ENCODE assay signal across 8 cellular contexts in the genomic region with DNA sequence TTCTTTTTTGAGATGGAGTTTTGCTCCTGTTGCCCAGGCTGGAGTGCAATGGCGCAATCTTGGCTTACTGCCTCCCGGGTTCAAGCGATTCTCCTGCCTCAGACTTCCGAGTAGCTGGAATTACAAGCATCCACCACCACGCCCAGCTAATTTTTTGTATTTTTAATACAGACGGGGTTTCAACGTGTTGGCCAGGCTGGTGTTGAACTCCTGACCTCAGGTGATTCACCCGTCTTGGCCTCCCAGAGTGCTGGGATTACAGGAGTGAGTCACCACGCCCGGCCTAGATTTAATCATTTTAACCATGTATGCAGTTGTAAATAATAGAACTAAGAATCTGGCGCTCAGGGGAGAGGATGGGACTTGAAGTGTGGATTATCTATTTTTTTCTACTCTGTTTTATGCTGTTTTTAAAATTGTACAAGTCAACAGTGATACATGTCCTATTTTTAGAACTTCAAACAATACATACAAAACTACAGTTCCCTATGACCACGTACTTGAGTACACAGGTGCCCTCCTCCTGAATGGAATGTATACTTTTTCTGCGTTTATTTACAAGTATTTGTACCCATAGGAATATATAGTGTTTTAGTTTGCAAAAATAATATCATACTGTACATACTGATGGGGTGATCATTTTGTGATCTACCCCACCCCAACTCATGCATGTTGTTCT. TPM values are rescaled to one million over a fixed set of nuclear protein-coding genes. Genes with fewer than 3 reads are reported as not detected.
A peak's percentile ranks its signal among the peaks of the same experiment; 100 is the strongest.
DNase-seq lines count a peak whose midpoint lies in the region; ATAC-seq, FAIRE-seq and TF ChIP-seq lines count a peak whose summit lies in the region.

No MANE protein-coding gene starts in this region.

- no peaks in the 10 kb centered on the region for H3K9me1 ChIP-seq in endothelial cell of umbilical vein (replicated peaks; ENCODE audit: control insufficient read depth, extremely low read depth, insufficient read depth, low read length)

- peaks cover 25% of the 10 kb centered on the region for H3K36me3 Mint-ChIP-seq in GM23338 (ENCODE audit: low read depth)

- H3K4me3 ChIP-seq in GM23338 (no peak overlapping the region), RWPE2 (ENCODE audit: severe bottlenecking) (no peak overlapping the region), endothelial cell of umbilical vein (replicated peaks in 1 of 3; ENCODE audit: insufficient read depth in 1 of 3, low read depth in 1 of 3, low read length in 3 of 3) (no peak overlapping the region), gastrocnemius medialis (no peak overlapping the region)

- H3K27ac Mint-ChIP-seq in GM23338 = no peak overlapping the region

- H3K4me2 ChIP-seq in GM23338 (no peak overlapping the region), endothelial cell of umbilical vein (ENCODE audit: insufficient read depth, low read length) (peak overlapping the region; percentile 22)

- H2AFZ ChIP-seq in GM23338 (no peak overlapping the region), endothelial cell of umbilical vein (ENCODE audit: low read depth, low read length) (no peak overlapping the region)

- H3F3A ChIP-seq in GM23338 (replicated peaks; ENCODE audit: low read depth) = no peaks in the 10 kb centered on the region

- no peaks in the 10 kb centered on the region for H3K27me3 Mint-ChIP-seq in GM23338 (ENCODE audit: insufficient read depth, low read depth, poor library complexity)

- H3K9ac ChIP-seq in endothelial cell of umbilical vein (replicated peaks; ENCODE audit: extremely low read depth, insufficient read depth, low read length) = no peak overlapping the region

- H3K4me3 Mint-ChIP-seq in GM23338 = no peak overlapping the region

- TF ChIP-seq POLR2A in endothelial cell of umbilical vein (IDR thresholded peaks at IDR 0.05; ENCODE audit: low read depth, low read length) (no peak), gastrocnemius medialis (IDR thresholded peaks at IDR 0.05) (no peak), GM12891 (IDR thresholded peaks at IDR 0.05; ENCODE audit: low read depth, low read length) (no peak)

- ATAC-seq in GM23338 = no peak
- ATAC-seq in RWPE2 (ENCODE audit: low read depth) = peak; percentile 88
- peak; percentile 80 to 82 for ATAC-seq in gastrocnemius medialis

- peaks cover 22% of the 10 kb centered on the region for H3K4me1 Mint-ChIP-seq in GM23338

- dilution Hi-C loops in endothelial cell of umbilical vein (cut with MboI; ENCODE audit: extremely low pct_ligation_motif_present, low sequenced_read_pairs) = no loop called here

- CTCF ChIA-PET in endothelial cell of umbilical vein (lab: Charles Lee) = interaction anchor here (0.6 to 1.9 kb wide), 3 partner anchors 77 to 1593 kb away, joined by 3 to 10 read pairs (median 4); no protein-coding TSS in a partner anchor

- H4K20me1 ChIP-seq in GM23338 (replicated peaks; ENCODE audit: insufficient read depth) (peaks cover 28% of the 10 kb centered on the region), endothelial cell of umbilical vein (replicated peaks; ENCODE audit: control insufficient read depth, extremely low read depth, insufficient read depth, low read length) (peaks cover 5% of the 10 kb centered on the region)

- H3K79me2 ChIP-seq in GM23338 (replicated peaks; ENCODE audit: insufficient read depth) (peaks cover 90% of the 10 kb centered on the region), endothelial cell of umbilical vein (ENCODE audit: control insufficient read depth, insufficient read depth, low read length) (peaks cover 78% of the 10 kb centered on the region)

- intact Hi-C loops in endothelial cell of umbilical vein (cut with micrococcal nuclease) = loop anchor here (2.0 kb wide), 1 partner anchor 14 kb away; no protein-coding TSS in a partner anchor
- intact Hi-C loops in gastrocnemius medialis (cut with DNase I; ENCODE audit: low total_unique reads) = no loop called here

- no peaks in the 10 kb centered on the region for H3K9me3 ChIP-seq in RWPE2 (ENCODE audit: severe bottlenecking)
- no peaks in the 10 kb centered on the region for H3K9me3 ChIP-seq in endothelial cell of umbilical vein (replicated peaks; ENCODE audit: control insufficient read depth, insufficient read depth, low read length)
- H3K9me3 ChIP-seq in gastrocnemius medialis = no peaks in the 10 kb centered on the region

- H3K9me3 Mint-ChIP-seq in GM23338 = no peaks in the 10 kb centered on the region; the same call in 2 of the 3 replicates

- FAIRE-seq in endothelial cell of umbilical vein (lab: Jason Lieb, UNC) = peak; percentile 83
- FAIRE-seq in GM12891 (lab: Jason Lieb, UNC) = no peak

- no TSS peak for BruUV-seq in endothelial cell of umbilical vein (replicated peaks; lab: Mats Ljungman, UMichigan)

- H3K4me1 ChIP-seq in GM23338 (ENCODE audit: insufficient read depth) (peaks cover 7% of the 10 kb centered on the region), RWPE2 (ENCODE audit: insufficient read depth, poor library complexity, severe bottlenecking) (peaks cover 53% of the 10 kb centered on the region), endothelial cell of umbilical vein (ENCODE audit: control insufficient read depth, extremely low read depth, insufficient read depth, low read length) (peaks cover 31% of the 10 kb centered on the region), gastrocnemius medialis (peaks cover 30 to 32% of the 10 kb centered on the region in 2 donors)

- no peaks in the 10 kb centered on the region for H3K9me2 ChIP-seq in GM23338 (ENCODE audit: insufficient read depth)

- TF ChIP-seq CTCF in GM23338 (conservative IDR thresholded peaks at IDR 0.05; ENCODE audit: low read depth in 2 of 2) = no peak
- no peak for TF ChIP-seq CTCF in RWPE2 (IDR thresholded peaks at IDR 0.05; ENCODE audit: poor library complexity, severe bottlenecking)
- TF ChIP-seq CTCF in endothelial cell of umbilical vein (IDR thresholded peaks at IDR 0.05; ENCODE audit: extremely low read depth in 1 of 2, insufficient read depth in 1 of 2, low read depth in 1 of 2, low read length in 2 of 2) = no peak
- TF ChIP-seq CTCF in gastrocnemius medialis (IDR thresholded peaks at IDR 0.05 in 4 of 5, conservative IDR thresholded peaks at IDR 0.05 in 1 of 5) = no peak

- H3K27ac ChIP-seq in GM23338 (ENCODE audit: low read depth) (no peak overlapping the region), RWPE2 (ENCODE audit: poor library complexity, severe bottlenecking) (peak overlapping the region; percentile 72), endothelial cell of umbilical vein (ENCODE audit: insufficient read depth, low read depth, low read length) (no peak overlapping the region), gastrocnemius medialis (peak overlapping the region; percentile 43 to 67 (median 48))

- H3K36me3 ChIP-seq in GM23338 (ENCODE audit: insufficient read depth) (no peaks in the 10 kb centered on the region; the same call in 1 of the 2 replicates), RWPE2 (ENCODE audit: low read depth) (peaks cover 77% of the 10 kb centered on the region), endothelial cell of umbilical vein (ENCODE audit: control insufficient read depth in 2 of 2, extremely low read depth in 1 of 2, insufficient read depth in 2 of 2, low read length in 2 of 2) (peaks cover 5 to 7% of the 10 kb centered on the region in 2 experiments), gastrocnemius medialis (peaks cover 0 to 14% of the 10 kb centered on the region in 2 donors)

- in situ Hi-C loops in gastrocnemius medialis (cut with MboI; ENCODE audit: low sequenced_read_pairs in 4 of 4) = no loop called here

- peak; percentile 11 for DNase-seq in GM23338 (ENCODE audit: low spot score)
- peak; percentile 100 for DNase-seq in RWPE2 (ENCODE audit: low spot score)
- DNase-seq in endothelial cell of umbilical vein (ENCODE audit: low read depth, low spot score) = peak; percentile 79
- peak; percentile 32 to 68 for DNase-seq in gastrocnemius medialis
- no peak for DNase-seq in NCI-H345 treated with DMSO at 0.1 percent for 48 hours (lab: John Stamatoyannopoulos, UW; ENCODE audit: unreplicated experiment)
- DNase-seq in Ammon's horn (ENCODE audit: low spot score) = no peak
- DNase-seq in middle frontal gyrus (ENCODE audit: extremely low spot score, low spot score) = no peak
- DNase-seq in GM12891 (ENCODE audit: insufficient read length, low spot score) = no peak

- POLR2A ChIA-PET in endothelial cell of umbilical vein (lab: Charles Lee) = no interaction called here

- no peaks in the 10 kb centered on the region for H3K27me3 ChIP-seq in GM23338 (ENCODE audit: insufficient read depth)
- H3K27me3 ChIP-seq in RWPE2 (ENCODE audit: insufficient read depth, poor library complexity, severe bottlenecking) = no peaks in the 10 kb centered on the region
- H3K27me3 ChIP-seq in endothelial cell of umbilical vein (ENCODE audit: control insufficient read depth in 2 of 2, insufficient read depth in 2 of 2, low read length in 2 of 2) = no peaks in the 10 kb centered on the region
- no peaks in the 10 kb centered on the region for H3K27me3 ChIP-seq in gastrocnemius medialis

TF ChIP-seq in GM23338, 12 proteins besides CTCF, POLR2A, EP300 and RAD21 (continues in another document):
- no peak for TF ChIP-seq STAT1 (IDR thresholded peaks at IDR 0.05; ENCODE audit: unreplicated experiment)

TF ChIP-seq in endothelial cell of umbilical vein, 7 proteins besides CTCF, POLR2A, EP300 and RAD21 (continues in another document):
- TF ChIP-seq GATA2 (IDR thresholded peaks at IDR 0.05; ENCODE audit: insufficient read depth, insufficient read length, low read depth, low read length) (peak; percentile 91), EZH2 (IDR thresholded peaks at IDR 0.05; ENCODE audit: borderline replicate concordance, low read depth, low read length, severe bottlenecking) (no peak), JUN (IDR thresholded peaks at IDR 0.05; ENCODE audit: borderline replicate concordance, insufficient read depth, insufficient read length, low read depth) (peak; percentile 85)

TF ChIP-seq in GM12891, 5 proteins besides CTCF, POLR2A, EP300 and RAD21:
- no peak for TF ChIP-seq SPI1 (IDR thresholded peaks at IDR 0.05; ENCODE audit: low read depth, low read length)
- TF ChIP-seq POLR2AphosphoS5 (IDR thresholded peaks at IDR 0.05; ENCODE audit: low read depth, low read length) = no peak
- TF ChIP-seq POU2F2 (IDR thresholded peaks at IDR 0.05; ENCODE audit: low read depth, low read length) = no peak

RNA-seq across cellular contexts. Expression of gene ITCH, which starts 27.8 kb away (rescaled TPM):
- 24.9 and 31.6 TPM in 2 replicates for total RNA-seq in GM23338 (2014; rRNA removed; shearing (Covaris generic))
- 16.1 and 16.4 TPM in 2 replicates for polyA plus RNA-seq in GM23338 (2016; fragmentation: Nextera tagmentation; extraction: Ambion mirVana)
- 52.2 and 57.4 TPM in 2 replicates for total RNA-seq in endothelial cell of umbilical vein
- 6.4 and 29.5 TPM in 2 replicates for polyA plus RNA-seq in endothelial cell of umbilical vein
- 7.3 and 7.5 TPM in 2 replicates for polyA plus RNA-seq in endothelial cell of umbilical vein (2011; cell fraction: cytosol; rRNA removed)
- 15.6 and 18.5 TPM in 2 replicates for polyA plus RNA-seq in endothelial cell of umbilical vein (2011; cell fraction: nucleus; rRNA removed)
- polyA plus RNA-seq in endothelial cell of umbilical vein (2012) = 34.9 and 36.0 TPM in 2 replicates
- 29.5 and 73.8 TPM in 2 replicates for polyA minus RNA-seq in endothelial cell of umbilical vein
- polyA minus RNA-seq in endothelial cell of umbilical vein (2011; cell fraction: cytosol; rRNA and poly(A)+ RNA removed) = 23.5 TPM
- 39.4 and 67.0 TPM in 2 replicates for polyA minus RNA-seq in endothelial cell of umbilical vein (2011; cell fraction: nucleus; rRNA and poly(A)+ RNA removed)
- 10 to 100 TPM; 32.9 to 55.2 (median 52.0) TPM for total RNA-seq in gastrocnemius medialis
- 9.5 TPM for polyA plus RNA-seq in GM12891 (2012; ENCODE audit: low read depth, missing spikeins)

Comparison
In these comparisons a context has a peak if more than half of its experiments do, and no peak if none do; other contexts are left out.
1. DNase-seq: peak in GM23338 (single experiment), RWPE2 (single experiment), endothelial cell of umbilical vein (single experiment) and gastrocnemius medialis (2 of 2); none in NCI-H345 treated with DMSO at 0.1 percent for 48 hours (single experiment), Ammon's horn (single experiment), middle frontal gyrus (single experiment) and GM12891 (single experiment).
2. H3K27ac ChIP-seq: peak in RWPE2 (single experiment) and gastrocnemius medialis (4 of 4); none in GM23338 (single experiment) and endothelial cell of umbilical vein (single experiment).